Comparison of ENCODE assay signal across 1 cellular context in genomic region chr22:50039669-50040458, GRCh38.
TF ChIP-seq lines count a peak whose summit lies in the region.

No MANE protein-coding gene starts in this region.

TF ChIP-seq in IMR-90, 13 proteins besides CTCF, POLR2A, EP300 and RAD21:
- TF ChIP-seq CEBPB (IDR thresholded peaks at IDR 0.05; ENCODE audit: low read depth, low read length) (no peak), CHD1 (IDR thresholded peaks at IDR 0.05; ENCODE audit: low read depth, low read length) (no peak), USF2 (IDR thresholded peaks at IDR 0.05; ENCODE audit: low read depth, low read length) (no peak), RFX5 (IDR thresholded peaks at IDR 0.05; ENCODE audit: low read depth, low read length) (no peak), SMC3 (IDR thresholded peaks at IDR 0.05; ENCODE audit: low read depth, low read length) (no peak), NFE2L2 (IDR thresholded peaks at IDR 0.05; ENCODE audit: low read depth, low read length) (no peak), BHLHE40 (IDR thresholded peaks at IDR 0.05; ENCODE audit: low read depth, low read length) (no peak), RCOR1 (IDR thresholded peaks at IDR 0.05; ENCODE audit: insufficient replicate concordance, low read length) (no peak), MXI1 (IDR thresholded peaks at IDR 0.05; ENCODE audit: borderline replicate concordance, low read depth, low read length) (no peak), MAFK (IDR thresholded peaks at IDR 0.05; ENCODE audit: low read depth, low read length) (no peak), MAZ (IDR thresholded peaks at IDR 0.05; ENCODE audit: borderline replicate concordance, low read depth, low read length) (no peak), ELK1 (IDR thresholded peaks at IDR 0.05; ENCODE audit: borderline replicate concordance, low read depth, low read length) (no peak), FOS (IDR thresholded peaks at IDR 0.05; ENCODE audit: low read depth, low read length) (no peak)
